24 cellular contexts compared by ENCODE assay signal in the genomic region with DNA sequence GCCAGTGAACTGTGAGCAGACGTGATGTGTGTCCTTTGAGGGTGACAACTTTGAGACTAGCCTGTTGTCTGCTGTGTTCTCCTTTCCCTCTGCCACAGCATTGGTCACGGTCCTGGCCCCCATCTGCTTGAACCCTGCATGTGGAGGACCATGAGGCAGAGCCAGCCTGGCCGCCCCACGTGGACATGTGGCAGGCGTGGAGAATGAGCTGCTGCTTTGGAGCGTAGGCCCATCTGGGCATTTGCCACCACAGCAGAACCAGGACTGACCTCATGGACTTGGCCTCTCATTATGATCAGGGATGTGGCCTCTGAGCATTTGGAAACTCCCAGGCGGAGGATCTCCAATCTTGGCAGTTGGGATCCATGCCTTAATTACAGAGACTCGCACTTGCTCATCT.
"Had no signal": no experiment of that assay in that cellular context is flagged by ENCODE, and none has a peak within 500 bp of the region (broad histone marks: within the 10 kb centered on the region; RNA-seq: fewer than 3 reads in every experiment).

No MANE protein-coding gene starts in this region.

- H3K36me3 Mint-ChIP-seq: mesothelial cell of epicardium had no signal

- H3K27ac Mint-ChIP-seq: mesothelial cell of epicardium had no signal

- H3K4me1 ChIP-seq: esophagus squamous epithelium, gastrocnemius medialis, heart left ventricle, left lung, lower lobe of right lung had no signal

- H3K36me3 ChIP-seq: esophagus squamous epithelium, gastrocnemius medialis, heart left ventricle, left lung, lower lobe of right lung had no signal

- ATAC-seq: esophagus mucosa, gastrocnemius medialis, heart left ventricle, left cardiac atrium, left lung, left ventricle myocardium superior, lower lobe of right lung, mucosa of descending colon had no signal

- H3K4me3 ChIP-seq: coronary artery, dorsolateral prefrontal cortex, esophagus squamous epithelium, gastrocnemius medialis, heart left ventricle, left lung, lower lobe of right lung, mucosa of descending colon had no signal

- H3K9me3 ChIP-seq: esophagus squamous epithelium, gastrocnemius medialis, heart left ventricle, left lung, lower lobe of right lung had no signal

- H3K4me3 Mint-ChIP-seq: mesothelial cell of epicardium had no signal

- H3K27ac ChIP-seq: coronary artery, dorsolateral prefrontal cortex, epithelial cell of prostate, esophagus squamous epithelium, gastrocnemius medialis, heart left ventricle, left lung, lower lobe of right lung had no signal

- DNase-seq: dermis blood vessel endothelial cell; dorsolateral prefrontal cortex; effector CD4-positive, alpha-beta T cell; effector memory CD4-positive, alpha-beta T cell; erythroblast; esophagus squamous epithelium; foreskin fibroblast; foreskin melanocyte; gastrocnemius medialis; heart left ventricle; hippocampal formation; left cardiac atrium; left lung; left ventricle myocardium superior; lower lobe of right lung; mesenchymal stem cell; mucosa of descending colon had no signal

- H3K9me3 Mint-ChIP-seq: mesothelial cell of epicardium had no signal

- FAIRE-seq: colon, islet of Langerhans, keratinocyte had no signal

- H3K27me3 ChIP-seq: gastrocnemius medialis, left lung had no signal
